ENCODE assay signal across 3 cellular contexts in the genomic region with DNA sequence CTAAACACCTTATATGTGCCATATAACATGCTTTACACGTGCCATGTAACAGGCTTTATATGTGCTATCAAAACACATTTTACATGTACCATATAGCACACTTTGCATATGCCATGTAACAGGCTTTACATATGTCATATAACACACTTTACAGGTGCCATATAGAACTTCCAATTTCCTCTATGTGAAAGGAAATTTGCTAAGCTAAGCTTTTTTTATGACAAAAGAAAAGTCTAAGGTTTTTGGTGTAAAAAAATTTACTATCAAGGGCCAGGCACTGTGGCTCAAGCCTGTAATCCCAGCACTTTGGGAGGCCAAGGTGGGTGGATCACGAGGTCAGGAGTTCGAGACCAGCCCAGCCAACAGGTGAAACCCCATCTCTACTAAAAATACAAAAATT.
TF ChIP-seq lines count a peak whose summit lies in the region.

No MANE protein-coding gene starts in this region.

TF ChIP-seq in A549, 52 proteins besides CTCF, POLR2A, EP300 and RAD21:
- peak; percentile 61 for TF ChIP-seq MAFK (IDR thresholded peaks at IDR 0.05; ENCODE audit: partially characterized antibody)
- no peak for TF ChIP-seq FOSB (CRISPR knock-in tag; IDR thresholded peaks at IDR 0.05)
TF ChIP-seq in A549: peak in this region for 1.

TF ChIP-seq in IMR-90, 13 proteins besides CTCF, POLR2A, EP300 and RAD21:
- TF ChIP-seq MAFK (IDR thresholded peaks at IDR 0.05; ENCODE audit: low read depth, low read length) (peak; percentile 80), BHLHE40 (IDR thresholded peaks at IDR 0.05; ENCODE audit: low read depth, low read length) (no peak)

TF ChIP-seq in K562, 482 proteins besides CTCF, POLR2A, EP300 and RAD21:
- TF ChIP-seq MAFF (IDR thresholded peaks at IDR 0.05; ENCODE audit: low read length), result 0 out of 2 replicates have a peak, but pooled peaks have one; percentile 6
- peak; percentile 47 for TF ChIP-seq ZNF316 (IDR thresholded peaks at IDR 0.05)
- 0 out of 2 replicates have a peak, but pooled peaks have one; percentile 14 for TF ChIP-seq MAFG (tag; conservative IDR thresholded peaks at IDR 0.05)
- TF ChIP-seq MXI1 (IDR thresholded peaks at IDR 0.05; ENCODE audit: low read depth, low read length), result no peak
- no peak for TF ChIP-seq ZNF668 (CRISPR knock-in tag; IDR thresholded peaks at IDR 0.05)
- TF ChIP-seq, protein P1, sequence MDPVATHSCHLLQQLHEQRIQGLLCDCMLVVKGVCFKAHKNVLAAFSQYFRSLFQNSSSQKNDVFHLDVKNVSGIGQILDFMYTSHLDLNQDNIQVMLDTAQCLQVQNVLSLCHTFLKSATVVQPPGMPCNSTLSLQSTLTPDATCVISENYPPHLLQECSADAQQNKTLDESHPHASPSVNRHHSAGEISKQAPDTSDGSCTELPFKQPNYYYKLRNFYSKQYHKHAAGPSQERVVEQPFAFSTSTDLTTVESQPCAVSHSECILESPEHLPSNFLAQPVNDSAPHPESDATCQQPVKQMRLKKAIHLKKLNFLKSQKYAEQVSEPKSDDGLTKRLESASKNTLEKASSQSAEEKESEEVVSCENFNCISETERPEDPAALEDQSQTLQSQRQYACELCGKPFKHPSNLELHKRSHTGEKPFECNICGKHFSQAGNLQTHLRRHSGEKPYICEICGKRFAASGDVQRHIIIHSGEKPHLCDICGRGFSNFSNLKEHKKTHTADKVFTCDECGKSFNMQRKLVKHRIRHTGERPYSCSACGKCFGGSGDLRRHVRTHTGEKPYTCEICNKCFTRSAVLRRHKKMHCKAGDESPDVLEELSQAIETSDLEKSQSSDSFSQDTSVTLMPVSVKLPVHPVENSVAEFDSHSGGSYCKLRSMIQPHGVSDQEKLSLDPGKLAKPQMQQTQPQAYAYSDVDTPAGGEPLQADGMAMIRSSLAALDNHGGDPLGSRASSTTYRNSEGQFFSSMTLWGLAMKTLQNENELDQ (CRISPR knock-in tag; IDR thresholded peaks at IDR 0.05; ENCODE audit: borderline replicate concordance), result no peak
- no peak for TF ChIP-seq HMGN3 (IDR thresholded peaks at IDR 0.05; ENCODE audit: borderline replicate concordance, extremely low read depth, insufficient read length, low read depth, low read length)
- TF ChIP-seq RUNX1 (IDR thresholded peaks at IDR 0.05; ENCODE audit: low read depth), result no peak
- peak; percentile 25; the same call in 1 of the 2 replicates for TF ChIP-seq MAFK (IDR thresholded peaks at IDR 0.05; ENCODE audit: low read length)
- TF ChIP-seq ZNF696 (CRISPR knock-in tag; conservative IDR thresholded peaks at IDR 0.05), result no peak
- TF ChIP-seq, protein P2, sequence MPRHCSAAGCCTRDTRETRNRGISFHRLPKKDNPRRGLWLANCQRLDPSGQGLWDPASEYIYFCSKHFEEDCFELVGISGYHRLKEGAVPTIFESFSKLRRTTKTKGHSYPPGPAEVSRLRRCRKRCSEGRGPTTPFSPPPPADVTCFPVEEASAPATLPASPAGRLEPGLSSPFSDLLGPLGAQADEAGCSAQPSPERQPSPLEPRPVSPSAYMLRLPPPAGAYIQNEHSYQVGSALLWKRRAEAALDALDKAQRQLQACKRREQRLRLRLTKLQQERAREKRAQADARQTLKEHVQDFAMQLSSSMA (CRISPR knock-in tag; IDR thresholded peaks at IDR 0.05), result no peak
